ENCODE assay signal across 1 cellular context in genomic region chr9:133949486-133950061, GRCh38.
TF ChIP-seq lines count a peak whose summit lies in the region.

No MANE protein-coding gene starts in this region.

TF ChIP-seq in H1, 55 proteins besides CTCF, POLR2A, EP300 and RAD21:
- TF ChIP-seq KDM4A (IDR thresholded peaks at IDR 0.05; ENCODE audit: low read depth, low read length, severe bottlenecking) (no peak), FOSL1 (IDR thresholded peaks at IDR 0.05; ENCODE audit: insufficient read depth, low read depth, low read length) (no peak), KDM1A (IDR thresholded peaks at IDR 0.05; ENCODE audit: borderline replicate concordance, low read length) (no peak), CEBPB (IDR thresholded peaks at IDR 0.05; ENCODE audit: low read depth, low read length) (no peak)
- TF ChIP-seq, protein P1, sequence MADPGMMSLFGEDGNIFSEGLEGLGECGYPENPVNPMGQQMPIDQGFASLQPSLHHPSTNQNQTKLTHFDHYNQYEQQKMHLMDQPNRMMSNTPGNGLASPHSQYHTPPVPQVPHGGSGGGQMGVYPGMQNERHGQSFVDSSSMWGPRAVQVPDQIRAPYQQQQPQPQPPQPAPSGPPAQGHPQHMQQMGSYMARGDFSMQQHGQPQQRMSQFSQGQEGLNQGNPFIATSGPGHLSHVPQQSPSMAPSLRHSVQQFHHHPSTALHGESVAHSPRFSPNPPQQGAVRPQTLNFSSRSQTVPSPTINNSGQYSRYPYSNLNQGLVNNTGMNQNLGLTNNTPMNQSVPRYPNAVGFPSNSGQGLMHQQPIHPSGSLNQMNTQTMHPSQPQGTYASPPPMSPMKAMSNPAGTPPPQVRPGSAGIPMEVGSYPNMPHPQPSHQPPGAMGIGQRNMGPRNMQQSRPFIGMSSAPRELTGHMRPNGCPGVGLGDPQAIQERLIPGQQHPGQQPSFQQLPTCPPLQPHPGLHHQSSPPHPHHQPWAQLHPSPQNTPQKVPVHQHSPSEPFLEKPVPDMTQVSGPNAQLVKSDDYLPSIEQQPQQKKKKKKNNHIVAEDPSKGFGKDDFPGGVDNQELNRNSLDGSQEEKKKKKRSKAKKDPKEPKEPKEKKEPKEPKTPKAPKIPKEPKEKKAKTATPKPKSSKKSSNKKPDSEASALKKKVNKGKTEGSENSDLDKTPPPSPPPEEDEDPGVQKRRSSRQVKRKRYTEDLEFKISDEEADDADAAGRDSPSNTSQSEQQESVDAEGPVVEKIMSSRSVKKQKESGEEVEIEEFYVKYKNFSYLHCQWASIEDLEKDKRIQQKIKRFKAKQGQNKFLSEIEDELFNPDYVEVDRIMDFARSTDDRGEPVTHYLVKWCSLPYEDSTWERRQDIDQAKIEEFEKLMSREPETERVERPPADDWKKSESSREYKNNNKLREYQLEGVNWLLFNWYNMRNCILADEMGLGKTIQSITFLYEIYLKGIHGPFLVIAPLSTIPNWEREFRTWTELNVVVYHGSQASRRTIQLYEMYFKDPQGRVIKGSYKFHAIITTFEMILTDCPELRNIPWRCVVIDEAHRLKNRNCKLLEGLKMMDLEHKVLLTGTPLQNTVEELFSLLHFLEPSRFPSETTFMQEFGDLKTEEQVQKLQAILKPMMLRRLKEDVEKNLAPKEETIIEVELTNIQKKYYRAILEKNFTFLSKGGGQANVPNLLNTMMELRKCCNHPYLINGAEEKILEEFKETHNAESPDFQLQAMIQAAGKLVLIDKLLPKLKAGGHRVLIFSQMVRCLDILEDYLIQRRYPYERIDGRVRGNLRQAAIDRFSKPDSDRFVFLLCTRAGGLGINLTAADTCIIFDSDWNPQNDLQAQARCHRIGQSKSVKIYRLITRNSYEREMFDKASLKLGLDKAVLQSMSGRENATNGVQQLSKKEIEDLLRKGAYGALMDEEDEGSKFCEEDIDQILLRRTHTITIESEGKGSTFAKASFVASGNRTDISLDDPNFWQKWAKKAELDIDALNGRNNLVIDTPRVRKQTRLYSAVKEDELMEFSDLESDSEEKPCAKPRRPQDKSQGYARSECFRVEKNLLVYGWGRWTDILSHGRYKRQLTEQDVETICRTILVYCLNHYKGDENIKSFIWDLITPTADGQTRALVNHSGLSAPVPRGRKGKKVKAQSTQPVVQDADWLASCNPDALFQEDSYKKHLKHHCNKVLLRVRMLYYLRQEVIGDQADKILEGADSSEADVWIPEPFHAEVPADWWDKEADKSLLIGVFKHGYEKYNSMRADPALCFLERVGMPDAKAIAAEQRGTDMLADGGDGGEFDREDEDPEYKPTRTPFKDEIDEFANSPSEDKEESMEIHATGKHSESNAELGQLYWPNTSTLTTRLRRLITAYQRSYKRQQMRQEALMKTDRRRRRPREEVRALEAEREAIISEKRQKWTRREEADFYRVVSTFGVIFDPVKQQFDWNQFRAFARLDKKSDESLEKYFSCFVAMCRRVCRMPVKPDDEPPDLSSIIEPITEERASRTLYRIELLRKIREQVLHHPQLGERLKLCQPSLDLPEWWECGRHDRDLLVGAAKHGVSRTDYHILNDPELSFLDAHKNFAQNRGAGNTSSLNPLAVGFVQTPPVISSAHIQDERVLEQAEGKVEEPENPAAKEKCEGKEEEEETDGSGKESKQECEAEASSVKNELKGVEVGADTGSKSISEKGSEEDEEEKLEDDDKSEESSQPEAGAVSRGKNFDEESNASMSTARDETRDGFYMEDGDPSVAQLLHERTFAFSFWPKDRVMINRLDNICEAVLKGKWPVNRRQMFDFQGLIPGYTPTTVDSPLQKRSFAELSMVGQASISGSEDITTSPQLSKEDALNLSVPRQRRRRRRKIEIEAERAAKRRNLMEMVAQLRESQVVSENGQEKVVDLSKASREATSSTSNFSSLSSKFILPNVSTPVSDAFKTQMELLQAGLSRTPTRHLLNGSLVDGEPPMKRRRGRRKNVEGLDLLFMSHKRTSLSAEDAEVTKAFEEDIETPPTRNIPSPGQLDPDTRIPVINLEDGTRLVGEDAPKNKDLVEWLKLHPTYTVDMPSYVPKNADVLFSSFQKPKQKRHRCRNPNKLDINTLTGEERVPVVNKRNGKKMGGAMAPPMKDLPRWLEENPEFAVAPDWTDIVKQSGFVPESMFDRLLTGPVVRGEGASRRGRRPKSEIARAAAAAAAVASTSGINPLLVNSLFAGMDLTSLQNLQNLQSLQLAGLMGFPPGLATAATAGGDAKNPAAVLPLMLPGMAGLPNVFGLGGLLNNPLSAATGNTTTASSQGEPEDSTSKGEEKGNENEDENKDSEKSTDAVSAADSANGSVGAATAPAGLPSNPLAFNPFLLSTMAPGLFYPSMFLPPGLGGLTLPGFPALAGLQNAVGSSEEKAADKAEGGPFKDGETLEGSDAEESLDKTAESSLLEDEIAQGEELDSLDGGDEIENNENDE (IDR thresholded peaks at IDR 0.05; ENCODE audit: insufficient replicate concordance, low read length): no peak
